In genomic region chr1:206713910-206714312, GRCh38 we compare ENCODE assay signal across 11 cellular contexts. TPM values are rescaled to one million over a fixed set of nuclear protein-coding genes. Genes with fewer than 3 reads are reported as not detected.
DNase-seq lines count a peak whose midpoint lies in the region; ATAC-seq, FAIRE-seq and TF ChIP-seq lines count a peak whose summit lies in the region.
"Had no signal": no experiment of that assay in that cellular context is flagged by ENCODE, and none has a peak within 500 bp of the region (broad histone marks: within the 10 kb centered on the region; RNA-seq: fewer than 3 reads in every experiment).

No MANE protein-coding gene starts in this region.

- H3K4me1 ChIP-seq in BLaER1 = peaks cover 98% of the 10 kb centered on the region
- peaks cover 25% of the 10 kb centered on the region for H3K4me1 ChIP-seq in astrocyte (ENCODE audit: insufficient read depth, low read length)

- H2AFZ ChIP-seq in astrocyte (ENCODE audit: low read depth, low read length) = no peak overlapping the region

- H4K20me1 ChIP-seq in BLaER1 = peaks cover 100% of the 10 kb centered on the region
- H4K20me1 ChIP-seq in astrocyte (ENCODE audit: insufficient read depth, low read length) = peaks cover 99% of the 10 kb centered on the region

- ATAC-seq in natural killer cell = no peak

- H3K9me3 ChIP-seq in BLaER1 (no peaks in the 10 kb centered on the region), astrocyte (ENCODE audit: insufficient read depth, low read depth, low read length) (no peaks in the 10 kb centered on the region)

- no peak overlapping the region for H3K4me3 ChIP-seq in BLaER1
- no peak overlapping the region for H3K4me3 ChIP-seq in astrocyte (ENCODE audit: insufficient read depth, low read depth, low read length)

- H3K4me2 ChIP-seq in BLaER1 = peak overlapping the region; percentile 67
- no peak overlapping the region for H3K4me2 ChIP-seq in astrocyte (ENCODE audit: low read length)

- FAIRE-seq in astrocyte (lab: Jason Lieb, UNC) = no peak
- FAIRE-seq in GM12891 (lab: Jason Lieb, UNC) = no peak

- H3K79me2 ChIP-seq in astrocyte (ENCODE audit: insufficient read depth, low read length) = peaks cover 100% of the 10 kb centered on the region

- H3K9me3 Mint-ChIP-seq in HFFc6 (no peaks in the 10 kb centered on the region), astrocyte (ENCODE audit: unreplicated experiment) (no peaks in the 10 kb centered on the region), natural killer cell (no peaks in the 10 kb centered on the region)

- H3K9ac ChIP-seq in BLaER1 (peak overlapping the region; percentile 28; the same call in 1 of the 2 replicates), astrocyte (ENCODE audit: low read length) (no peak overlapping the region)

- no peak for TF ChIP-seq POLR2A in GM12891 (IDR thresholded peaks at IDR 0.05; ENCODE audit: low read depth, low read length)

- peaks cover 19% of the 10 kb centered on the region; the same call in 1 of the 2 replicates for H3K36me3 ChIP-seq in BLaER1
- H3K36me3 ChIP-seq in astrocyte (ENCODE audit: insufficient read depth, low read length) = no peaks in the 10 kb centered on the region

- H3K27ac ChIP-seq in BLaER1 = peak overlapping the region; percentile 58
- H3K27ac ChIP-seq in astrocyte (ENCODE audit: low read depth, low read length) = no peak overlapping the region

- intact Hi-C loops in natural killer cell (cut with micrococcal nuclease) = loop anchor here (2.0 to 5.0 kb wide), 2 partner anchors 29 to 208 kb away; partner anchors contain the start of genes FCMR and MAPKAPK2

- DNase-seq in HFFc6 = peak; percentile 57
- no peak for DNase-seq in astrocyte (ENCODE audit: low read depth)
- no peak for DNase-seq in natural killer cell
- no peak for DNase-seq in kidney tubule cell (ENCODE audit: low spot score)
- DNase-seq in GM12891 (ENCODE audit: insufficient read length, low spot score) = no peak
- DNase-seq in HuH-7.5 (ENCODE audit: low spot score) = no peak
- DNase-seq in medulla oblongata (ENCODE audit: extremely low spot score) = no peak
- DNase-seq: amygdala, DMS 273 treated with DMSO at 0.1 percent for 48 hours, left colon had no signal

- no peaks in the 10 kb centered on the region for H3K27me3 ChIP-seq in BLaER1
- no peaks in the 10 kb centered on the region for H3K27me3 ChIP-seq in astrocyte (ENCODE audit: insufficient read depth, low read length)

- H3K27ac Mint-ChIP-seq in HFFc6 (peak overlapping the region; percentile 76), astrocyte (ENCODE audit: unreplicated experiment) (peak overlapping the region; percentile 20), natural killer cell (peak overlapping the region; percentile 83 to 92)

- H3K4me1 Mint-ChIP-seq in HFFc6 (ENCODE audit: low read depth) (peaks cover 89% of the 10 kb centered on the region), astrocyte (ENCODE audit: low read depth, unreplicated experiment) (peaks cover 53% of the 10 kb centered on the region), natural killer cell (peaks cover 88% of the 10 kb centered on the region in 2 donors)

- H3K36me3 Mint-ChIP-seq in HFFc6 (ENCODE audit: low read depth) (0 out of 2 replicates have a peak, but pooled peaks cover 5% of the 10 kb centered on the region), astrocyte (ENCODE audit: low read depth, unreplicated experiment) (peaks cover 3% of the 10 kb centered on the region), natural killer cell (no peaks in the 10 kb centered on the region)

- TF ChIP-seq CTCF in HFFc6 (IDR thresholded peaks at IDR 0.05) = no peak
- no peak for TF ChIP-seq CTCF in astrocyte (IDR thresholded peaks at IDR 0.05; ENCODE audit: insufficient read depth, low read depth, low read length)
- no peak for TF ChIP-seq CTCF in natural killer cell (IDR thresholded peaks at IDR 0.05)

- 0 out of 2 replicates have a peak, but pooled peaks cover 1% of the 10 kb centered on the region for H3K27me3 Mint-ChIP-seq in HFFc6 (ENCODE audit: insufficient read depth)
- H3K27me3 Mint-ChIP-seq in astrocyte (ENCODE audit: low read depth, unreplicated experiment) = no peaks in the 10 kb centered on the region
- no peaks in the 10 kb centered on the region for H3K27me3 Mint-ChIP-seq in natural killer cell (ENCODE audit: low read depth in 2 of 2)

- peak overlapping the region; percentile 58 for H3K4me3 Mint-ChIP-seq in HFFc6
- H3K4me3 Mint-ChIP-seq in astrocyte (ENCODE audit: unreplicated experiment) = no peak overlapping the region
- H3K4me3 Mint-ChIP-seq in natural killer cell = peak overlapping the region; percentile 75

TF ChIP-seq in GM12891, 5 proteins besides CTCF, POLR2A, EP300 and RAD21:
- TF ChIP-seq TAF1 (IDR thresholded peaks at IDR 0.05; ENCODE audit: low read depth, low read length) (no peak), PAX5 (IDR thresholded peaks at IDR 0.05; ENCODE audit: insufficient read depth, low read length, severe bottlenecking) (no peak), POLR2AphosphoS5 (IDR thresholded peaks at IDR 0.05; ENCODE audit: low read depth, low read length) (no peak), SPI1 (IDR thresholded peaks at IDR 0.05; ENCODE audit: low read depth, low read length) (no peak), POU2F2 (IDR thresholded peaks at IDR 0.05; ENCODE audit: low read depth, low read length) (no peak)
TF ChIP-seq in GM12891: peak in this region for 0.

RNA-seq across cellular contexts. Expression of gene MAPKAPK2, which starts 29.2 kb away (rescaled TPM):
- total RNA-seq in HFFc6 (2021; fragmentation: NEBNext Ultra II Directional; extraction: Animal tissue kit (Norgen Biotek cat#: 25700)) = 10 to 100 TPM; 80.0 to 89.1 (median 86.0) TPM
- total RNA-seq in astrocyte = 104 and 108 TPM in 2 replicates
- total RNA-seq in natural killer cell = 100 to 1,000 TPM; 137 to 197 (median 178) TPM
- polyA plus RNA-seq in GM12891 (2012; ENCODE audit: low read depth, missing spikeins) = 59.4 TPM

RNA-seq across cellular contexts. Expression of gene IL19, which starts 56.7 kb away (rescaled TPM):
- not detected for total RNA-seq in HFFc6 (2021; fragmentation: NEBNext Ultra II Directional; extraction: Animal tissue kit (Norgen Biotek cat#: 25700))
- total RNA-seq in astrocyte (0.23 TPM in 1 of 2 replicates, not detected in the other), natural killer cell (not detected)
- 0.18 TPM for polyA plus RNA-seq in GM12891 (2012; ENCODE audit: low read depth, missing spikeins)
- total RNA-seq: left colon had no signal

RNA-seq across cellular contexts. Expression of gene IL10, which starts 58.4 kb away (rescaled TPM):
- total RNA-seq in HFFc6 (2021; fragmentation: NEBNext Ultra II Directional; extraction: Animal tissue kit (Norgen Biotek cat#: 25700)) = not detected
- total RNA-seq in astrocyte (not detected in 2 replicates), natural killer cell (1 to 10 TPM in 1 of 3 donors, not detected in 2; 1.0 TPM)
- polyA plus RNA-seq in GM12891 (2012; ENCODE audit: low read depth, missing spikeins) = 3.3 TPM

Comparison
In these comparisons a context has a peak if more than half of its experiments do, and no peak if none do; other contexts are left out.
1. H3K27ac Mint-ChIP-seq: peak in every context shown above with its lines; median percentile 88 in natural killer cell; 76 in HFFc6; 20 in astrocyte.